Comparison of ENCODE assay signal across 13 cellular contexts in the genomic region with DNA sequence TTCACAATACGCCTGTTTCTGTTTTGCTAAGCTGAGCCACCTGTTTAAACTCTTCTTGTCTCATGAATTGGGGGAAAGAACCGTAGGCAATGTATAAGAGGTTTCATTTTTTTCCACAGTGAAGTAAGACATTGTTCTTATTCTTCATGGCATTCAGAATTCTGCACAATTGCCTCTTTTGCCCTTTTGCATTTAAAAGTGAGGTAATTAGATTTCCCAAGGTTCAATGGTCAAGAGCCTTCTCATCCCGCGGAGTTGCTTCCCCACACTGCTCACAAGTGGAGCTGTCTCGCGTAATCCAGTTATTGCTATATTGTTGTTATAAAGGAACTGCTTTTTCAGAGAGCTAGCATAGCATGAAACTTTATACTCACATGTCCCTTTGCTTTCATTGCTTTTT.
"Had no signal": no experiment of that assay in that cellular context is flagged by ENCODE, and none has a peak within 500 bp of the region (broad histone marks: within the 10 kb centered on the region; RNA-seq: fewer than 3 reads in every experiment).

No MANE protein-coding gene starts in this region.

- H3K27ac Mint-ChIP-seq: activated CD4-positive, alpha-beta memory T cell treated with anti-CD3 and anti-CD28 coated beads, Interleukin-2, amount 10 ng/mL, durations not matched to agents 7 days and 5 days; activated naive CD8-positive, alpha-beta T cell treated with anti-CD3 and anti-CD28 coated beads, Interleukin-2, amount 10 ng/mL, durations not matched to agents 7 days and 5 days; activated T-cell treated with anti-CD3 and anti-CD28 coated beads, Interleukin-2, amount 50 U/mL, for 72 hours; natural killer cell treated with Interleukin-12 subunit alpha and Interleukin-12 subunit beta and Interleukin-15 and Interleukin-18, amount 100 ng/mL, for 72 hours had no signal

- H3K4me3 ChIP-seq: heart left ventricle, ovary, smooth muscle cell had no signal

- ATAC-seq: activated T-cell treated with anti-CD3 and anti-CD28 coated beads, Interleukin-2, amount 50 U/mL, for 72 hours; heart left ventricle; left lobe of liver; natural killer cell treated with Interleukin-12 subunit alpha and Interleukin-12 subunit beta and Interleukin-15 and Interleukin-18, amount 100 ng/mL, for 72 hours had no signal

- H3K9me3 ChIP-seq: heart left ventricle, ovary had no signal

- H3K4me1 Mint-ChIP-seq: activated CD4-positive, alpha-beta memory T cell treated with anti-CD3 and anti-CD28 coated beads, Interleukin-2, amount 10 ng/mL, durations not matched to agents 7 days and 5 days had no signal

- H3K27me3 Mint-ChIP-seq: activated CD4-positive, alpha-beta memory T cell treated with anti-CD3 and anti-CD28 coated beads, Interleukin-2, amount 10 ng/mL, durations not matched to agents 7 days and 5 days; activated naive CD8-positive, alpha-beta T cell treated with anti-CD3 and anti-CD28 coated beads, Interleukin-2, amount 10 ng/mL, durations not matched to agents 7 days and 5 days; natural killer cell treated with Interleukin-12 subunit alpha and Interleukin-12 subunit beta and Interleukin-15 and Interleukin-18, amount 100 ng/mL, for 72 hours had no signal

- H3K27me3 ChIP-seq: heart left ventricle, ovary had no signal

- H3K9me3 Mint-ChIP-seq: activated CD4-positive, alpha-beta memory T cell treated with anti-CD3 and anti-CD28 coated beads, Interleukin-2, amount 10 ng/mL, durations not matched to agents 7 days and 5 days; activated naive CD8-positive, alpha-beta T cell treated with anti-CD3 and anti-CD28 coated beads, Interleukin-2, amount 10 ng/mL, durations not matched to agents 7 days and 5 days; natural killer cell treated with Interleukin-12 subunit alpha and Interleukin-12 subunit beta and Interleukin-15 and Interleukin-18, amount 100 ng/mL, for 72 hours had no signal

- H3K4me3 Mint-ChIP-seq: activated CD4-positive, alpha-beta memory T cell treated with anti-CD3 and anti-CD28 coated beads, Interleukin-2, amount 10 ng/mL, durations not matched to agents 7 days and 5 days; activated naive CD8-positive, alpha-beta T cell treated with anti-CD3 and anti-CD28 coated beads, Interleukin-2, amount 10 ng/mL, durations not matched to agents 7 days and 5 days; activated T-cell treated with anti-CD3 and anti-CD28 coated beads, Interleukin-2, amount 50 U/mL, for 72 hours; natural killer cell treated with Interleukin-12 subunit alpha and Interleukin-12 subunit beta and Interleukin-15 and Interleukin-18, amount 100 ng/mL, for 72 hours had no signal

- DNase-seq: activated CD4-positive, alpha-beta memory T cell treated with anti-CD3 and anti-CD28 coated beads, Interleukin-2, amount 10 ng/mL, durations not matched to agents 7 days and 5 days; activated gamma-delta T cell treated with Interleukin-2 at 50 U/mL for 16 hours; activated naive CD8-positive, alpha-beta T cell treated with anti-CD3 and anti-CD28 coated beads, Interleukin-2, amount 10 ng/mL, durations not matched to agents 7 days and 5 days; activated T-cell treated with anti-CD3 and anti-CD28 coated beads, Interleukin-2, amount 50 U/mL, for 72 hours; aorta; heart left ventricle; mammary epithelial cell; ovary; SW 1271; trophoblast cell had no signal

- H3K27ac ChIP-seq: ovary had no signal

- H3K36me3 ChIP-seq: heart left ventricle, ovary had no signal

- H3K4me2 ChIP-seq: smooth muscle cell had no signal

- H3K36me3 Mint-ChIP-seq: natural killer cell treated with Interleukin-12 subunit alpha and Interleukin-12 subunit beta and Interleukin-15 and Interleukin-18, amount 100 ng/mL, for 72 hours had no signal
